ENCODE assay signal across 10 cellular contexts in the genomic region with DNA sequence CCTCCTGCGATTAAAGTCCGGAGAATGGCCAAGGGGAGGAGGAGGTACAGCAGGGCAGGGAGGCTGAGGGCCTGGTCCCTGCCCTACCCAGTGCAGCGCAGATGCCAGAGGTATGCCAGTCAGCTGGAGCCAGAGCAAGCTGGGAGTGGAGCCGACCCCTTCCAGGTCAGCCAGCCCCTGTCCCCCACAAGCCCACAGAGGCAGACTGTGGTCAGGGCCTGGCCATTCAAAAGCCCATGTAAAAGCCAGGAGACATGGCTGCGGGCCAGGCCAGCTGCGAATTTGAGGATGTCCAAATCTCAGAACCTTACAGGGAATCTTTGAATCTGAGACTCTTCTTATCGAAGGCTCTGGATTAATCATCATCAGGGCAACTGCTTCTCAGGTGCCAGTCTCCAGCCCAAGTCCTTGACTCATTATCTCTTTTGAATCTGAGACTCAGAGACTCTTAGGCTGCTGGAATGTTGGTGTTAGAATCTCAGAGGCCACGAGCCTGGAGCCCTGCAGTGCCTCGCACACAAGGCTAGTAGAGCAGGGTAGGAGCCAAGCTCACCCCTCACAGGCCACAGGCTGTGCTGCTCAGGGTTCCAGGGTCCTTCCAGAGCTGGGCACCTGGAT. TPM values are rescaled to one million over a fixed set of nuclear protein-coding genes. Genes with fewer than 3 reads are reported as not detected.
A peak's percentile ranks its signal among the peaks of the same experiment; 100 is the strongest.
DNase-seq lines count a peak whose midpoint lies in the region; ATAC-seq, FAIRE-seq and TF ChIP-seq lines count a peak whose summit lies in the region.
"Had no signal": no experiment of that assay in that cellular context is flagged by ENCODE, and none has a peak within 500 bp of the region (broad histone marks: within the 10 kb centered on the region; RNA-seq: fewer than 3 reads in every experiment).

No MANE protein-coding gene starts in this region.

- ATAC-seq in left lobe of liver: no peak

- H3K36me3 Mint-ChIP-seq in mesothelial cell of epicardium: peaks cover 2% of the 10 kb centered on the region
- no peaks in the 10 kb centered on the region for H3K36me3 Mint-ChIP-seq in nephron progenitor cell (ENCODE audit: low read depth)

- TF ChIP-seq RAD21 in H1 (IDR thresholded peaks at IDR 0.05 in 1 of 2, conservative IDR thresholded peaks at IDR 0.05 in 1 of 2; ENCODE audit: low read depth in 2 of 2, low read length in 2 of 2): no peak

- intact Hi-C loops in uterus (cut with DNase I; ENCODE audit: low total_unique reads): no loop called here

- H3K4me1 ChIP-seq in H1 (replicated peaks in 1 of 4; ENCODE audit: control insufficient read depth in 3 of 4, insufficient read depth in 4 of 4, low read length in 3 of 4) (peaks cover 0 to 13% (median 2%) of the 10 kb centered on the region in 4 experiments; a peak in 5 of 7 replicates), uterus (no peaks in the 10 kb centered on the region), MM.1S (ENCODE audit: low read length) (no peaks in the 10 kb centered on the region)

- H2AK5ac ChIP-seq in H1 (ENCODE audit: low read depth, low read length): 0 out of 2 replicates have a peak overlapping the region, but pooled peaks have one; percentile 82

- 88% methylated on average over 7 of the region's 9 CpGs; no CpG with 5 or more reads in 1 of the 2 experiments for WGBS in H1 (ENCODE audit: extremely low coverage in 1 of 2, insufficient coverage in 1 of 2, insufficient read length in 1 of 2, insufficient replicate concordance in 2 of 2, low coverage in 1 of 2, low lambda C conversion rate in 2 of 2, missing lambda C conversion rate in 1 of 2), 2 experiments

- H3K4ac ChIP-seq in H1 (replicated peaks; ENCODE audit: insufficient read length, low read depth, low read length): no peak overlapping the region

- H3K79me2 ChIP-seq in H1 (ENCODE audit: control insufficient read depth in 1 of 2, insufficient read depth in 2 of 2, low read length in 2 of 2) (no peaks in the 10 kb centered on the region), MM.1S (ENCODE audit: low read length) (no peaks in the 10 kb centered on the region)

- TF ChIP-seq POLR2A in H1 (IDR thresholded peaks at IDR 0.05; ENCODE audit: control extremely low read depth in 1 of 2, low read depth in 2 of 2, low read length in 2 of 2) (no peak), uterus (IDR thresholded peaks at IDR 0.05) (no peak)

- H3K18ac ChIP-seq in H1 (ENCODE audit: extremely low read depth, low read length): no peak overlapping the region

- H3K36me3 ChIP-seq in H1 (ENCODE audit: control insufficient read depth in 2 of 4, insufficient read depth in 4 of 4, low read length in 3 of 4): no peaks in the 10 kb centered on the region
- H3K36me3 ChIP-seq in uterus: no peaks in the 10 kb centered on the region
- no peaks in the 10 kb centered on the region for H3K36me3 ChIP-seq in MM.1S (replicated peaks; ENCODE audit: insufficient read depth, low read length)

- DNase-seq in DMS79 treated with DMSO at 0.1 percent for 48 hours (lab: John Stamatoyannopoulos, UW) (peak; percentile 31), DMS79 (lab: John Stamatoyannopoulos, UW) (no peak), H1 (ENCODE audit: low read depth in 1 of 2, low spot score in 2 of 2) (no peak), mesothelial cell of epicardium (ENCODE audit: low spot score in 2 of 2, unreplicated experiment in 2 of 2) (no peak), uterus (peak; percentile 71 to 76), left lobe of liver (ENCODE audit: low spot score) (no peak), MM.1S (no peak), nephron progenitor cell (no peak)
- DNase-seq: activated gamma-delta T cell treated with Interleukin-2 at 50 U/mL for 16 hours had no signal

- H3K27me3 Mint-ChIP-seq in mesothelial cell of epicardium (ENCODE audit: low read depth) (no peaks in the 10 kb centered on the region), nephron progenitor cell (ENCODE audit: low read depth, poor library complexity) (peaks cover 7% of the 10 kb centered on the region)

- no peaks in the 10 kb centered on the region for H3F3A ChIP-seq in MM.1S (ENCODE audit: insufficient read depth, low read length)

- H3K9me3 ChIP-seq in H1 (ENCODE audit: insufficient read depth in 2 of 2, low read depth in 1 of 2, low read length in 1 of 2) (no peaks in the 10 kb centered on the region), uterus (no peaks in the 10 kb centered on the region), MM.1S (replicated peaks; ENCODE audit: insufficient read depth, low read length) (no peaks in the 10 kb centered on the region)

- H3K4me2 ChIP-seq in H1 (ENCODE audit: insufficient read depth in 1 of 2, low read depth in 2 of 2, low read length in 2 of 2) (peak overlapping the region; percentile 49 to 53), MM.1S (ENCODE audit: low read depth, low read length) (no peak overlapping the region)

- H3K4me1 Mint-ChIP-seq in mesothelial cell of epicardium (peaks cover 28% of the 10 kb centered on the region), nephron progenitor cell (peaks cover 42% of the 10 kb centered on the region)

- no peaks in the 10 kb centered on the region for H3K79me1 ChIP-seq in H1 (ENCODE audit: low read depth, low read length)

- H3K27me3 ChIP-seq in H1 (replicated peaks in 1 of 4; ENCODE audit: control insufficient read depth in 3 of 4, extremely low read depth in 1 of 4, insufficient read depth in 3 of 4, low read length in 3 of 4) (no peaks in the 10 kb centered on the region), uterus (no peaks in the 10 kb centered on the region), MM.1S (replicated peaks; ENCODE audit: insufficient read depth, low read length) (no peaks in the 10 kb centered on the region)

- H3K27ac ChIP-seq in H1 (ENCODE audit: low read depth, low read length): no peak overlapping the region
- H3K27ac ChIP-seq in uterus: peak overlapping the region; percentile 77 to 84
- no peak overlapping the region for H3K27ac ChIP-seq in MM.1S (ENCODE audit: low read length)

- H3K4me3 Mint-ChIP-seq in mesothelial cell of epicardium (peak overlapping the region; percentile 39), nephron progenitor cell (no peak overlapping the region)

- peak; percentile 36 for FAIRE-seq in H1 (lab: Jason Lieb, UNC)
- FAIRE-seq: A204.1 had no signal

- no peak overlapping the region for H2BK20ac ChIP-seq in H1 (ENCODE audit: low read length)

- peaks cover 7% of the 10 kb centered on the region for H3K9me3 Mint-ChIP-seq in mesothelial cell of epicardium
- H3K9me3 Mint-ChIP-seq in nephron progenitor cell: peaks cover 55% of the 10 kb centered on the region

- H3K23me2 ChIP-seq in H1 (ENCODE audit: low read depth, low read length): peaks cover 2% of the 10 kb centered on the region; the same call in 1 of the 2 replicates

- no peak overlapping the region for H3K56ac ChIP-seq in H1 (replicated peaks; ENCODE audit: insufficient read length, low read depth, low read length)

- no peak overlapping the region for H3K23ac ChIP-seq in H1 (ENCODE audit: insufficient read length)

- H3K9ac ChIP-seq in H1 (replicated peaks in 1 of 4; ENCODE audit: extremely low read depth in 1 of 4, low read depth in 3 of 4, low read length in 3 of 4) (no peak overlapping the region; a peak in 1 of 7 replicates), MM.1S (ENCODE audit: low read length) (no peak overlapping the region)

- POLR2A ChIA-PET in H1 (lab: Charles Lee; ENCODE audit: partially characterized antibody): no interaction called here

- H3K4me3 ChIP-seq in H1 (ENCODE audit: extremely low read depth in 1 of 4, insufficient read depth in 2 of 4, low read depth in 3 of 4, low read length in 4 of 4): peak overlapping the region in 3 of 4 experiments; percentile 10 to 46 (median 16); a peak in 2 of 8 replicates
- peak overlapping the region; percentile 28 to 37 for H3K4me3 ChIP-seq in uterus
- H3K4me3 ChIP-seq in MM.1S (ENCODE audit: low read length): no peak overlapping the region

- H2BK120ac ChIP-seq in H1 (replicated peaks; ENCODE audit: low read depth, low read length): no peak overlapping the region

- TF ChIP-seq EP300 in H1 (IDR thresholded peaks at IDR 0.05; ENCODE audit: borderline replicate concordance in 1 of 2, low read depth in 2 of 2, low read length in 2 of 2): no peak

- TF ChIP-seq CTCF in H1 (IDR thresholded peaks at IDR 0.05; ENCODE audit: control extremely low read depth in 1 of 3, insufficient read depth in 1 of 3, low read depth in 1 of 3, low read length in 3 of 3) (no peak), mesothelial cell of epicardium (IDR thresholded peaks at IDR 0.05; ENCODE audit: unreplicated experiment) (no peak), uterus (IDR thresholded peaks at IDR 0.05) (no peak), MM.1S (IDR thresholded peaks at IDR 0.05; ENCODE audit: low read length) (no peak), nephron progenitor cell (IDR thresholded peaks at IDR 0.05) (no peak)

- no peak overlapping the region for H3K14ac ChIP-seq in H1 (ENCODE audit: insufficient read length)

- H4K20me1 ChIP-seq in H1 (replicated peaks in 1 of 2; ENCODE audit: control insufficient read depth in 1 of 2, insufficient read depth in 2 of 2, low read length in 2 of 2) (no peaks in the 10 kb centered on the region), MM.1S (ENCODE audit: insufficient read depth, low read length) (no peaks in the 10 kb centered on the region)

- H3K27ac Mint-ChIP-seq in mesothelial cell of epicardium (peak overlapping the region; percentile 21), nephron progenitor cell (no peak overlapping the region)

- no peak overlapping the region for H2BK15ac ChIP-seq in H1 (ENCODE audit: low read length)

- no peak overlapping the region for H2BK5ac ChIP-seq in H1 (ENCODE audit: low read depth, low read length)

- H2AFZ ChIP-seq in H1 (ENCODE audit: low read length) (no peak overlapping the region), MM.1S (ENCODE audit: low read length) (no peak overlapping the region)

- H4K91ac ChIP-seq in H1 (replicated peaks; ENCODE audit: insufficient read length, low read length): no peak overlapping the region

- H4K8ac ChIP-seq in H1 (ENCODE audit: extremely low read depth, insufficient read depth, low read length): peak overlapping the region; percentile 68; the same call in 1 of the 2 replicates

- H2BK12ac ChIP-seq in H1 (ENCODE audit: low read depth, low read length): no peak overlapping the region

- no peaks in the 10 kb centered on the region for H3K9me2 ChIP-seq in MM.1S (replicated peaks; ENCODE audit: insufficient read depth, low read length)

- CTCF ChIA-PET in H1 (lab: Charles Lee; ENCODE audit: partially characterized antibody): interaction anchor here (0.9 to 4.9 kb wide), 6 partner anchors 13 to 38 kb away, joined by 3 to 27 read pairs (median 4); no protein-coding TSS in a partner anchor

- peak overlapping the region; percentile 43 for H4K5ac ChIP-seq in H1 (ENCODE audit: insufficient read length, low read depth, low read length)

RNA-seq across cellular contexts. Expression of a gene that starts 0.6 kb away (rescaled TPM):
- total RNA-seq in H1 (2021; fragmentation: NEBNext Ultra II Directional; extraction: Animal tissue kit (Norgen Biotek cat#: 25700)): 48.5 and 54.9 TPM in 2 replicates
- polyA plus RNA-seq in H1 (2011; rRNA removed): 6.1 and 11.6 TPM in 2 replicates
- polyA plus RNA-seq in H1 (2011; cell fraction: cytosol; rRNA removed): 5.7 TPM
- 35.1 TPM for polyA plus RNA-seq in H1 (2011; cell fraction: nucleus; rRNA removed)
- polyA plus RNA-seq in H1 (2012, experiment 1 of 2): 15.3 to 18.0 TPM (median 16.2 TPM) in 4 replicates
- 9.0 TPM for polyA plus RNA-seq in H1 (2012, experiment 2 of 2)
- 29.9 TPM for polyA plus RNA-seq in H1 (2013, experiment 1 of 2)
- polyA plus RNA-seq in H1 (2013, experiment 2 of 2): 31.2 TPM
- 8.6 and 14.4 TPM in 2 replicates for polyA minus RNA-seq in H1 (2011; rRNA and poly(A)+ RNA removed)
- polyA minus RNA-seq in H1 (2011; cell fraction: cytosol; rRNA and poly(A)+ RNA removed): 8.1 TPM
- 13.4 TPM for polyA minus RNA-seq in H1 (2011; cell fraction: nucleus; rRNA and poly(A)+ RNA removed)
- 19.8 to 23.0 TPM (median 22.2 TPM) in 3 replicates for total RNA-seq in mesothelial cell of epicardium
- total RNA-seq in uterus: 10 to 100 TPM in 2 of 4 donors, 1 to 10 TPM in 2; 4.1 to 31.6 (median 8.9) TPM
- total RNA-seq in left lobe of liver: 2.5 TPM

RNA-seq across cellular contexts. Expression of a gene that starts 55.8 kb away (rescaled TPM):
- 82.2 and 88.5 TPM in 2 replicates for total RNA-seq in H1 (2021; fragmentation: NEBNext Ultra II Directional; extraction: Animal tissue kit (Norgen Biotek cat#: 25700))
- polyA plus RNA-seq in H1 (2011; rRNA removed): 42.4 and 57.0 TPM in 2 replicates
- 47.7 TPM for polyA plus RNA-seq in H1 (2011; cell fraction: cytosol; rRNA removed)
- polyA plus RNA-seq in H1 (2011; cell fraction: nucleus; rRNA removed): 191 TPM
- 49.8 to 64.6 TPM (median 55.3 TPM) in 4 replicates for polyA plus RNA-seq in H1 (2012, experiment 1 of 2)
- 39.7 TPM for polyA plus RNA-seq in H1 (2012, experiment 2 of 2)
- 28.4 TPM for polyA plus RNA-seq in H1 (2013, experiment 1 of 2)
- 25.1 TPM for polyA plus RNA-seq in H1 (2013, experiment 2 of 2)
- polyA minus RNA-seq in H1 (2011; rRNA and poly(A)+ RNA removed): 108 and 121 TPM in 2 replicates
- 62.6 TPM for polyA minus RNA-seq in H1 (2011; cell fraction: cytosol; rRNA and poly(A)+ RNA removed)
- polyA minus RNA-seq in H1 (2011; cell fraction: nucleus; rRNA and poly(A)+ RNA removed): 98.8 TPM
- total RNA-seq in mesothelial cell of epicardium: 128 to 134 TPM (median 128 TPM) in 3 replicates
- 100 to 1,000 TPM in 3 of 4 donors, 10 to 100 TPM in 1; 66.3 to 184 (median 127) TPM for total RNA-seq in uterus
- 34.1 TPM for total RNA-seq in left lobe of liver

Comparison
In these comparisons a context has a peak if more than half of its experiments do, and no peak if none do; other contexts are left out.
1. DNase-seq: peak in DMS79 treated with DMSO at 0.1 percent for 48 hours (single experiment) and uterus (2 of 2); none in DMS79 (single experiment), H1 (0 of 2), mesothelial cell of epicardium (0 of 2), left lobe of liver (single experiment), MM.1S (single experiment) and nephron progenitor cell (single experiment).
2. H3K27ac ChIP-seq: peak in uterus (2 of 2); none in H1 (single experiment) and MM.1S (single experiment).